27 cellular contexts compared by ENCODE assay signal in genomic region chr9:18061332-18061731, GRCh38.
"Had no signal": no experiment of that assay in that cellular context is flagged by ENCODE, and none has a peak within 500 bp of the region (broad histone marks: within the 10 kb centered on the region; RNA-seq: fewer than 3 reads in every experiment).

No MANE protein-coding gene starts in this region.

- H3K27me3 ChIP-seq: adrenal gland, body of pancreas, esophagus squamous epithelium, gastroesophageal sphincter had no signal

- H3K36me3 ChIP-seq: adrenal gland, esophagus squamous epithelium, gastroesophageal sphincter had no signal

- H3K27me3 Mint-ChIP-seq: activated CD4-positive, alpha-beta memory T cell treated with anti-CD3 and anti-CD28 coated beads for 36 hours; activated CD4-positive, alpha-beta T cell treated with anti-CD3 and anti-CD28 coated beads, Interleukin-2, amount 10 ng/mL, durations not matched to agents 24 days and 14 days; activated CD8-positive, alpha-beta memory T cell treated with anti-CD3 and anti-CD28 coated beads, Interleukin-2, amount 10 ng/mL, durations not matched to agents 7 days and 5 days; activated naive CD4-positive, alpha-beta T cell treated with anti-CD3 and anti-CD28 coated beads, Interleukin-2, amount 50 U/mL, for 24 hours; activated naive CD8-positive, alpha-beta T cell treated with anti-CD3 and anti-CD28 coated beads for 36 hours had no signal

- ATAC-seq: activated CD4-positive, alpha-beta T cell treated with anti-CD3 and anti-CD28 coated beads for 36 hours; activated CD8-positive, alpha-beta memory T cell treated with anti-CD3 and anti-CD28 coated beads, Interleukin-2, amount 10 ng/mL, durations not matched to agents 7 days and 5 days; activated CD8-positive, alpha-beta T cell treated with anti-CD3 and anti-CD28 coated beads, Interleukin-2, amount 10 ng/mL, durations not matched to agents 7 days and 5 days; activated naive CD8-positive, alpha-beta T cell treated with anti-CD3 and anti-CD28 coated beads, Interleukin-2, amount 50 U/mL, for 24 hours; body of pancreas; gastroesophageal sphincter had no signal

- DNase-seq: activated CD4-positive, alpha-beta memory T cell treated with anti-CD3 and anti-CD28 coated beads for 36 hours; activated CD4-positive, alpha-beta T cell treated with anti-CD3 and anti-CD28 coated beads for 36 hours; activated CD4-positive, alpha-beta T cell treated with anti-CD3 and anti-CD28 coated beads, Interleukin-2, amount 10 ng/mL, durations not matched to agents 24 days and 14 days; activated CD4-positive, CD25-positive, alpha-beta regulatory T cell; activated CD4-positive, CD25-positive, alpha-beta regulatory T cell treated with anti-CD3 and anti-CD28 coated beads, Interleukin-2, amount 50 U/mL, for 72 hours; activated CD8-positive, alpha-beta memory T cell treated with anti-CD3 and anti-CD28 coated beads, Interleukin-2, amount 10 ng/mL, durations not matched to agents 7 days and 5 days; activated CD8-positive, alpha-beta memory T cell treated with anti-CD3 and anti-CD28 coated beads, Interleukin-2, amount 50 U/mL, for 4 hours; activated CD8-positive, alpha-beta T cell treated with anti-CD3 and anti-CD28 coated beads, Interleukin-2, amount 10 ng/mL, durations not matched to agents 7 days and 5 days; activated effector memory CD4-positive, alpha-beta T cell treated with anti-CD3 and anti-CD28 coated beads, Interleukin-2, amount 50 U/mL, for 16 hours; activated naive CD4-positive, alpha-beta T cell treated with anti-CD3 and anti-CD28 coated beads for 36 hours; activated naive CD8-positive, alpha-beta T cell treated with anti-CD3 and anti-CD28 coated beads for 36 hours; activated naive CD8-positive, alpha-beta T cell treated with anti-CD3 and anti-CD28 coated beads, Interleukin-2, amount 50 U/mL, for 24 hours; activated T-cell treated with anti-CD3 and anti-CD28 coated beads, Interleukin-2, amount 50 U/mL, for 1 hour; activated T-cell treated with anti-CD3 and anti-CD28 coated beads, Interleukin-2, amount 50 U/mL, for 48 hours; adrenal gland; amygdala; aorta; body of pancreas; caudate nucleus; effector CD8-positive, alpha-beta T cell; esophagus squamous epithelium; foreskin melanocyte had no signal

- H3K4me1 Mint-ChIP-seq: activated CD4-positive, alpha-beta T cell treated with anti-CD3 and anti-CD28 coated beads for 36 hours; activated naive CD4-positive, alpha-beta T cell treated with anti-CD3 and anti-CD28 coated beads, Interleukin-2, amount 50 U/mL, for 24 hours; activated naive CD8-positive, alpha-beta T cell treated with anti-CD3 and anti-CD28 coated beads for 36 hours had no signal

- H3K4me3 ChIP-seq: adrenal gland, body of pancreas, esophagus squamous epithelium, gastroesophageal sphincter had no signal

- H3K36me3 Mint-ChIP-seq: activated CD4-positive, alpha-beta memory T cell treated with anti-CD3 and anti-CD28 coated beads for 36 hours; activated CD8-positive, alpha-beta memory T cell treated with anti-CD3 and anti-CD28 coated beads, Interleukin-2, amount 10 ng/mL, durations not matched to agents 7 days and 5 days; activated naive CD4-positive, alpha-beta T cell treated with anti-CD3 and anti-CD28 coated beads, Interleukin-2, amount 50 U/mL, for 24 hours; activated naive CD8-positive, alpha-beta T cell treated with anti-CD3 and anti-CD28 coated beads for 36 hours had no signal

- H3K27ac ChIP-seq: adrenal gland, body of pancreas, epithelial cell of prostate, esophagus squamous epithelium had no signal

- H3K9me3 Mint-ChIP-seq: activated CD4-positive, alpha-beta memory T cell treated with anti-CD3 and anti-CD28 coated beads for 36 hours; activated naive CD4-positive, alpha-beta T cell treated with anti-CD3 and anti-CD28 coated beads for 36 hours; activated naive CD4-positive, alpha-beta T cell treated with anti-CD3 and anti-CD28 coated beads, Interleukin-2, amount 50 U/mL, for 24 hours; activated naive CD8-positive, alpha-beta T cell treated with anti-CD3 and anti-CD28 coated beads for 36 hours; activated naive CD8-positive, alpha-beta T cell treated with anti-CD3 and anti-CD28 coated beads, Interleukin-2, amount 50 U/mL, for 24 hours; activated T-helper 1 cell treated with anti-CD3 and anti-CD28 coated beads, Interleukin-12 subunit alpha, Interleukin-12 subunit beta, Interleukin-2, Interleukin-4 antibody, amounts not matched to agents 30 ng/mL and 10 ng/mL and 1 ng/mL, durations not matched to agents 14 hours and 24 hours and 36 hours had no signal

- H3K9me3 ChIP-seq: adrenal gland, body of pancreas, esophagus squamous epithelium, gastroesophageal sphincter had no signal

- H3K4me3 Mint-ChIP-seq: activated CD4-positive, alpha-beta memory T cell treated with anti-CD3 and anti-CD28 coated beads for 36 hours; activated CD4-positive, alpha-beta T cell treated with anti-CD3 and anti-CD28 coated beads for 36 hours; activated CD4-positive, alpha-beta T cell treated with anti-CD3 and anti-CD28 coated beads, Interleukin-2, amount 10 ng/mL, durations not matched to agents 24 days and 14 days; activated CD8-positive, alpha-beta memory T cell treated with anti-CD3 and anti-CD28 coated beads, Interleukin-2, amount 10 ng/mL, durations not matched to agents 7 days and 5 days; activated CD8-positive, alpha-beta T cell treated with anti-CD3 and anti-CD28 coated beads, Interleukin-2, amount 10 ng/mL, durations not matched to agents 7 days and 5 days; activated naive CD4-positive, alpha-beta T cell treated with anti-CD3 and anti-CD28 coated beads for 36 hours; activated naive CD4-positive, alpha-beta T cell treated with anti-CD3 and anti-CD28 coated beads, Interleukin-2, amount 50 U/mL, for 24 hours; activated naive CD8-positive, alpha-beta T cell treated with anti-CD3 and anti-CD28 coated beads for 36 hours; activated naive CD8-positive, alpha-beta T cell treated with anti-CD3 and anti-CD28 coated beads, Interleukin-2, amount 50 U/mL, for 24 hours; activated T-helper 1 cell treated with anti-CD3 and anti-CD28 coated beads, Interleukin-12 subunit alpha, Interleukin-12 subunit beta, Interleukin-2, Interleukin-4 antibody, amounts not matched to agents 30 ng/mL and 10 ng/mL and 1 ng/mL, durations not matched to agents 14 hours and 24 hours and 36 hours had no signal

- H3K27ac Mint-ChIP-seq: activated CD4-positive, alpha-beta memory T cell treated with anti-CD3 and anti-CD28 coated beads for 36 hours; activated CD4-positive, alpha-beta T cell treated with anti-CD3 and anti-CD28 coated beads for 36 hours; activated CD4-positive, alpha-beta T cell treated with anti-CD3 and anti-CD28 coated beads, Interleukin-2, amount 10 ng/mL, durations not matched to agents 24 days and 14 days; activated CD8-positive, alpha-beta memory T cell treated with anti-CD3 and anti-CD28 coated beads, Interleukin-2, amount 10 ng/mL, durations not matched to agents 7 days and 5 days; activated CD8-positive, alpha-beta T cell treated with anti-CD3 and anti-CD28 coated beads, Interleukin-2, amount 10 ng/mL, durations not matched to agents 7 days and 5 days; activated naive CD4-positive, alpha-beta T cell treated with anti-CD3 and anti-CD28 coated beads for 36 hours; activated naive CD4-positive, alpha-beta T cell treated with anti-CD3 and anti-CD28 coated beads, Interleukin-2, amount 50 U/mL, for 24 hours; activated naive CD8-positive, alpha-beta T cell treated with anti-CD3 and anti-CD28 coated beads for 36 hours; activated naive CD8-positive, alpha-beta T cell treated with anti-CD3 and anti-CD28 coated beads, Interleukin-2, amount 50 U/mL, for 24 hours; activated T-helper 1 cell treated with anti-CD3 and anti-CD28 coated beads, Interleukin-12 subunit alpha, Interleukin-12 subunit beta, Interleukin-2, Interleukin-4 antibody, amounts not matched to agents 30 ng/mL and 10 ng/mL and 1 ng/mL, durations not matched to agents 14 hours and 24 hours and 36 hours; activated T-helper 2 cell treated with anti-CD3 and anti-CD28 coated beads, Interferon-gamma antibody, Interleukin-2, Interleukin-4, amounts not matched to agents 10 μg/mL and 5 μg/mL and 100 μg/mL, durations not matched to agents 14 hours and 24 hours and 36 hours had no signal
